ENCODE assay signal across 13 cellular contexts in genomic region chr2:229269986-229270385, GRCh38. TPM values are rescaled to one million over a fixed set of nuclear protein-coding genes. Genes with fewer than 3 reads are reported as not detected.
DNase-seq lines count a peak whose midpoint lies in the region; ATAC-seq, FAIRE-seq and TF ChIP-seq lines count a peak whose summit lies in the region.
"Had no signal": no experiment of that assay in that cellular context is flagged by ENCODE, and none has a peak within 500 bp of the region (broad histone marks: within the 10 kb centered on the region; RNA-seq: fewer than 3 reads in every experiment).

No MANE protein-coding gene starts in this region.

- H3K9me3 ChIP-seq in astrocyte (ENCODE audit: insufficient read depth, low read depth, low read length): no peaks in the 10 kb centered on the region
- no peaks in the 10 kb centered on the region for H3K9me3 ChIP-seq in left lung
- no peaks in the 10 kb centered on the region for H3K9me3 ChIP-seq in gastrocnemius medialis

- TF ChIP-seq CTCF in astrocyte (IDR thresholded peaks at IDR 0.05; ENCODE audit: insufficient read depth, low read depth, low read length): no peak
- no peak for TF ChIP-seq CTCF in left lung (IDR thresholded peaks at IDR 0.05)
- TF ChIP-seq CTCF in gastrocnemius medialis (IDR thresholded peaks at IDR 0.05 in 4 of 5, conservative IDR thresholded peaks at IDR 0.05 in 1 of 5): no peak

- peak overlapping the region; percentile 83 for H3K4me2 ChIP-seq in astrocyte (ENCODE audit: low read length)

- peaks cover 2% of the 10 kb centered on the region for H3K36me3 Mint-ChIP-seq in astrocyte (ENCODE audit: low read depth, unreplicated experiment)

- H3K79me2 ChIP-seq in astrocyte (ENCODE audit: insufficient read depth, low read length): no peaks in the 10 kb centered on the region

- in situ Hi-C loops in gastrocnemius medialis (cut with MboI; ENCODE audit: low sequenced_read_pairs in 4 of 4): loop anchor here in 3 of 4 donors (10.0 kb wide), 3 partner anchors 135 to 595 kb away; no protein-coding TSS in a partner anchor

- peaks cover 6% of the 10 kb centered on the region for H3K27me3 ChIP-seq in astrocyte (ENCODE audit: insufficient read depth, low read length)
- peaks cover 0 to 43% of the 10 kb centered on the region in 2 donors for H3K27me3 ChIP-seq in left lung
- no peaks in the 10 kb centered on the region for H3K27me3 ChIP-seq in gastrocnemius medialis

- H3K4me1 Mint-ChIP-seq in astrocyte (ENCODE audit: low read depth, unreplicated experiment): peaks cover 24% of the 10 kb centered on the region
- H3K4me1 Mint-ChIP-seq: activated CD4-positive, alpha-beta T cell treated with anti-CD3 and anti-CD28 coated beads for 36 hours had no signal

- peak overlapping the region; percentile 92 for H3K4me3 Mint-ChIP-seq in astrocyte (ENCODE audit: unreplicated experiment)
- H3K4me3 Mint-ChIP-seq: activated CD4-positive, alpha-beta T cell treated with anti-CD3 and anti-CD28 coated beads for 36 hours had no signal

- H3K9me3 Mint-ChIP-seq in astrocyte (ENCODE audit: unreplicated experiment): no peaks in the 10 kb centered on the region
- H3K9me3 Mint-ChIP-seq: dendritic cell treated with granulocyte-macrophage colony-stimulating factor and Interleukin-4, amounts not matched to agents 40 ng/mL and 50 ng/mL, for 4 days had no signal

- peak; percentile 18 for DNase-seq in COLO668 (lab: John Stamatoyannopoulos, UW; ENCODE audit: unreplicated experiment)
- DNase-seq in astrocyte (ENCODE audit: low read depth): no peak
- no peak for DNase-seq in left lung
- no peak for DNase-seq in gastrocnemius medialis
- DNase-seq in GDM1 (lab: John Stamatoyannopoulos, UW): no peak
- DNase-seq: activated CD4-positive, alpha-beta T cell treated with anti-CD3 and anti-CD28 coated beads for 36 hours; H7; NCI-H510A treated with DMSO at 0.1 percent for 48 hours had no signal

- intact Hi-C loops in left lung (cut with DNase I) (loop anchor here in 1 of 2 donors (10.0 kb wide), 1 partner anchor 575 kb away; no protein-coding TSS in a partner anchor), gastrocnemius medialis (cut with DNase I; ENCODE audit: low total_unique reads) (loop anchor here (10.0 kb wide), 2 partner anchors 315 to 575 kb away; no protein-coding TSS in a partner anchor)

- peak overlapping the region; percentile 66 for H3K4me3 ChIP-seq in astrocyte (ENCODE audit: insufficient read depth, low read depth, low read length)
- H3K4me3 ChIP-seq in left lung: peak overlapping the region; percentile 14 to 64
- H3K4me3 ChIP-seq in gastrocnemius medialis: peak overlapping the region; percentile 37 to 66 (median 62)

- no peak for FAIRE-seq in astrocyte (lab: Jason Lieb, UNC)
- FAIRE-seq: GM19239 had no signal

- H3K36me3 ChIP-seq in astrocyte (ENCODE audit: insufficient read depth, low read length) (no peaks in the 10 kb centered on the region), left lung (no peaks in the 10 kb centered on the region), gastrocnemius medialis (no peaks in the 10 kb centered on the region)

- ATAC-seq in left lung: no peak
- no peak for ATAC-seq in gastrocnemius medialis
- no peak for ATAC-seq in GM18870 (IDR thresholded peaks at IDR 0.05; ENCODE audit: unreplicated experiment)
- ATAC-seq in GM18505 (IDR thresholded peaks at IDR 0.05; ENCODE audit: unreplicated experiment): no peak
- no peak for ATAC-seq in HG03045 (IDR thresholded peaks at IDR 0.05; ENCODE audit: unreplicated experiment)
- ATAC-seq: activated CD4-positive, alpha-beta T cell treated with anti-CD3 and anti-CD28 coated beads for 36 hours had no signal

- H3K27me3 Mint-ChIP-seq in astrocyte (ENCODE audit: low read depth, unreplicated experiment): peaks cover 4% of the 10 kb centered on the region

- no peak overlapping the region for H3K27ac ChIP-seq in astrocyte (ENCODE audit: low read depth, low read length)
- peak overlapping the region in 1 of 2 donors; percentile 73 for H3K27ac ChIP-seq in left lung
- peak overlapping the region; percentile 70 to 83 (median 76) for H3K27ac ChIP-seq in gastrocnemius medialis

- H3K4me1 ChIP-seq in astrocyte (ENCODE audit: insufficient read depth, low read length): peaks cover 8% of the 10 kb centered on the region
- peaks cover 0 to 17% of the 10 kb centered on the region in 2 donors for H3K4me1 ChIP-seq in left lung
- H3K4me1 ChIP-seq in gastrocnemius medialis: peaks cover 0 to 3% of the 10 kb centered on the region in 2 donors

- peaks cover 6% of the 10 kb centered on the region for H4K20me1 ChIP-seq in astrocyte (ENCODE audit: insufficient read depth, low read length)

- H3K9ac ChIP-seq in astrocyte (ENCODE audit: low read length): peak overlapping the region; percentile 78

- H2AFZ ChIP-seq in astrocyte (ENCODE audit: low read depth, low read length): no peak overlapping the region

- TF ChIP-seq POLR2A in gastrocnemius medialis (IDR thresholded peaks at IDR 0.05) (no peak), GM18505 (IDR thresholded peaks at IDR 0.05; ENCODE audit: borderline replicate concordance, extremely low read depth, insufficient read depth, insufficient read length) (no peak)

- peak overlapping the region; percentile 26 for H3K27ac Mint-ChIP-seq in astrocyte (ENCODE audit: unreplicated experiment)
- H3K27ac Mint-ChIP-seq: activated CD4-positive, alpha-beta T cell treated with anti-CD3 and anti-CD28 coated beads for 36 hours; dendritic cell treated with granulocyte-macrophage colony-stimulating factor and Interleukin-4, amounts not matched to agents 40 ng/mL and 50 ng/mL, for 4 days had no signal

RNA-seq across cellular contexts. Expression of gene PID1, which starts 1.1 kb away (rescaled TPM):
- total RNA-seq in astrocyte (10.7 and 13.6 TPM in 2 replicates), left lung (10 to 100 TPM; 37.0 to 47.8 TPM), gastrocnemius medialis (10 to 100 TPM; 11.3 to 24.3 (median 19.5) TPM)
- total RNA-seq: activated CD4-positive, alpha-beta T cell treated with anti-CD3 and anti-CD28 coated beads for 36 hours had no signal
